7 cellular contexts compared by ENCODE assay signal in the genomic region with DNA sequence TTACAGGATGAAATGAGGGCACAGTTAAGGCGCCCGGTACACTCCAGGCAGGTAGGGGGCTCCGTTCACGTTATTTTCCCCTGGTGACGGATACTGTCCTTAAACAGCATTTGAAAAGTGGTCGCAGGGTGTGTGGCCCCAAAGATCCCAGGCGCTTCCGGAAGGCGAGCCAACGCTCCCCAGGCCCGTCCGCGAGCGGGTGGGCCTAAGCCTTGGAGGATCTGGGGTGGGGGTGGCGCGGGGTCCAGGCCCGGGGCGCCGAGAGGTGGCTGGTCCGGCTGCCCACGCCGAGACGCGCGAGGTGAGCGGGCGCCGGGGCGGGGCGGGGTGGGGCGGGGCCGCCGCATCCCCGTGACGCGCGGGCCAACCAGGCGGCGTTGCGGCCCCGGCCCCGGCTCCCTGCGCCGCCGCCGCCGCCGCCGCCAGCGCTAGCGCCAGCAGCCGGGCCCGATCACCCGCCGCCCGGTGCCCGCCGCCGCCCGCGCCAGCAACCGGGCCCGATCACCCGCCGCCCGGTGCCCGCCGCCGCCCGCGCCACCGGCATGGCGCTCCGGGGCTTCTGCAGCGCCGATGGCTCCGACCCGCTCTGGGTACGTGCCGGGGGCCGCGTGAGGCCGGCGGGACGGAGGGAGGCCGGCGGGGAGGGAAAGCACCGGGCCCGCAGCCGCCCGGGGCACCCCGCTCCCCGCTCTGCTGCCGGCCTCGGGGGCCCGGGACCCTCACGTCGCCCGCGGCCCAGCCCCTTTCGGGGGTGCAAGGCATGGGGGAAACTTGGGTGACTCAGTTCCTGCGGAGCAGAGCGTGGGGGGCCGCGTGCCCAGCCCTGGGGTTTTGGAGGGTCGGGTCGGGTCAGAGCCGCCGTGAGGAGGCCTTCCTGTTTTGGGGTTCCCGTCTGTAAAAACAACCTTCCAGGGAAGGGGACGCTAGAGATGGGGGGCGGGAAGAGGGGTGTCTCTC. TPM values are rescaled to one million over a fixed set of nuclear protein-coding genes. Genes with fewer than 3 reads are reported as not detected.
DNase-seq lines count a peak whose midpoint lies in the region; ATAC-seq and TF ChIP-seq lines count a peak whose summit lies in the region.

A gene (plus strand): TSS at position 407 of the 957 bp plus-strand sequence. CDS start 136 bp downstream, at position 543.

- POLR2A ChIA-PET in OCI-LY7 (lab: Charles Lee), result interaction anchor here (0.7 to 1.2 kb wide), 2 partner anchors 60 to 172 kb away, joined by 3 to 5 read pairs; no protein-coding TSS in a partner anchor

- no peak within 1 kb of the TSS for H2BK12ac ChIP-seq in neuronal stem cell (ENCODE audit: low read length)

- H4K91ac ChIP-seq in neuronal stem cell (ENCODE audit: low read depth, low read length, poor library complexity), result no peak within 1 kb of the TSS

- H3K23ac ChIP-seq in neuronal stem cell (ENCODE audit: low read depth, low read length, poor library complexity), result peak within 1 kb of the TSS; percentile 13

- H3K9ac ChIP-seq in neuronal stem cell (ENCODE audit: low read depth, low read length, poor library complexity), result peak within 1 kb of the TSS; percentile 94

- H3K18ac ChIP-seq in neuronal stem cell (ENCODE audit: low read length), result peak within 1 kb of the TSS; percentile 95

- TF ChIP-seq POLR2A in GM15510 (IDR thresholded peaks at IDR 0.05; ENCODE audit: borderline replicate concordance, extremely low read depth, insufficient read length) (peak; percentile 40), thyroid gland (IDR thresholded peaks at IDR 0.05) (peak; percentile 9 to 44)

- CTCF ChIA-PET in OCI-LY7 (lab: Charles Lee; ENCODE audit: unreplicated experiment), result no interaction called here

- peak; percentile 62 for TF ChIP-seq CTCF in OCI-LY7 (conservative IDR thresholded peaks at IDR 0.05; ENCODE audit: low read length)
- TF ChIP-seq CTCF in fibroblast of villous mesenchyme (IDR thresholded peaks at IDR 0.05; ENCODE audit: insufficient read depth, low read depth, low read length), result no peak
- no peak for TF ChIP-seq CTCF in thyroid gland (IDR thresholded peaks at IDR 0.05)

- peak within 1 kb of the TSS; percentile 18 for H2AK5ac ChIP-seq in neuronal stem cell (ENCODE audit: low read depth, low read length)

- H3K9me2 ChIP-seq in OCI-LY7 (ENCODE audit: insufficient read depth, low read length), result no peaks in the 10 kb centered on the region

- H2BK15ac ChIP-seq in neuronal stem cell (ENCODE audit: low read length), result no peak within 1 kb of the TSS

- H4K8ac ChIP-seq in neuronal stem cell (ENCODE audit: low read depth, low read length), result no peak within 1 kb of the TSS

- peaks cover 6% of the 10 kb centered on the region for H3K79me1 ChIP-seq in neuronal stem cell (ENCODE audit: low read depth, low read length)

- H4K20me1 ChIP-seq in OCI-LY7 (ENCODE audit: insufficient read depth, low read length), result 0 out of 2 replicates have a peak, but pooled peaks cover 5% of the 10 kb centered on the region

- DNase-seq in OCI-LY7 (ENCODE audit: low spot score), result peak; percentile 74
- DNase-seq in activated T-helper 1 cell treated with anti-CD3 and anti-CD28 coated beads, Interleukin-2, amount 50 U/mL, for 16 hours (ENCODE audit: low read depth in 1 of 2, low spot score in 1 of 2), result peak; percentile 15 to 49
- no peak for DNase-seq in fibroblast of villous mesenchyme (ENCODE audit: low read depth)
- DNase-seq in neuronal stem cell (ENCODE audit: low spot score), result peak; percentile 48
- DNase-seq in thyroid gland, result peak; percentile 50 to 54

- H2AFZ ChIP-seq in OCI-LY7 (ENCODE audit: low read length), result peak within 1 kb of the TSS; percentile 95
- H2AFZ ChIP-seq in neuronal stem cell (ENCODE audit: low read length), result peak within 1 kb of the TSS; percentile 97

- no TSS peak for BruUV-seq in OCI-LY7 (replicated peaks; lab: Mats Ljungman, UMichigan)

- H3K4me2 ChIP-seq in OCI-LY7 (ENCODE audit: low read length) (peak within 1 kb of the TSS; percentile 90), neuronal stem cell (ENCODE audit: insufficient read depth, low read length, poor library complexity, severe bottlenecking) (peak within 1 kb of the TSS; percentile 88)

- H3K9me3 ChIP-seq in OCI-LY7 (ENCODE audit: low read length), result no peaks in the 10 kb centered on the region
- no peaks in the 10 kb centered on the region for H3K9me3 ChIP-seq in neuronal stem cell (replicated peaks in 1 of 2; ENCODE audit: control insufficient read depth in 2 of 2, insufficient read depth in 1 of 2, low read depth in 1 of 2, low read length in 2 of 2)
- no peaks in the 10 kb centered on the region for H3K9me3 ChIP-seq in thyroid gland

- H3K14ac ChIP-seq in neuronal stem cell (ENCODE audit: low read length), result no peak within 1 kb of the TSS

- WGBS in neuronal stem cell (ENCODE audit: extremely low coverage in 2 of 2, insufficient read length in 2 of 2, insufficient replicate concordance in 1 of 2), 2 donors, result no CpG with 5 or more reads among the region's 112 CpGs
- 1% methylated on average over 14 to 16 of the region's 112 CpGs for WGBS in thyroid gland, 2 donors

- H3K4me1 ChIP-seq in OCI-LY7 (ENCODE audit: insufficient read depth, low read length, poor library complexity, severe bottlenecking), result peaks cover 40% of the 10 kb centered on the region
- peaks cover 4 to 7% of the 10 kb centered on the region in 2 donors for H3K4me1 ChIP-seq in neuronal stem cell (ENCODE audit: control insufficient read depth in 2 of 2, insufficient read depth in 1 of 2, low read depth in 1 of 2, low read length in 2 of 2)
- H3K4me1 ChIP-seq in thyroid gland, result peaks cover 14 to 22% of the 10 kb centered on the region in 2 donors

- H3K36me3 ChIP-seq in OCI-LY7 (ENCODE audit: insufficient read depth, low read length) (peaks cover 10% of the 10 kb centered on the region; the same call in 1 of the 2 replicates), neuronal stem cell (replicated peaks in 1 of 2; ENCODE audit: control insufficient read depth in 2 of 2, insufficient read depth in 2 of 2, low read length in 2 of 2) (no peaks in the 10 kb centered on the region), thyroid gland (no peaks in the 10 kb centered on the region)

- H3K4ac ChIP-seq in neuronal stem cell (ENCODE audit: low read length), result no peak within 1 kb of the TSS

- H3K27me3 ChIP-seq in neuronal stem cell (ENCODE audit: control insufficient read depth in 3 of 3, insufficient read depth in 3 of 3, low read depth in 1 of 3, low read length in 3 of 3), result peaks cover 0 to 39% (median 0%) of the 10 kb centered on the region in 3 experiments
- no peaks in the 10 kb centered on the region for H3K27me3 ChIP-seq in thyroid gland

- peak; percentile 76 for ATAC-seq in HG02678 (IDR thresholded peaks at IDR 0.05; ENCODE audit: unreplicated experiment)

- H3K4me3 ChIP-seq in OCI-LY7 (ENCODE audit: low read depth, low read length, poor library complexity, severe bottlenecking), result peak within 1 kb of the TSS; percentile 81
- H3K4me3 ChIP-seq in fibroblast of villous mesenchyme (ENCODE audit: low read depth, low read length), result peak within 1 kb of the TSS; percentile 86
- H3K4me3 ChIP-seq in neuronal stem cell (ENCODE audit: low read length in 2 of 2), result peak within 1 kb of the TSS; percentile 56 to 89
- H3K4me3 ChIP-seq in thyroid gland (replicated peaks in 1 of 3), result peak within 1 kb of the TSS; percentile 78 to 99 (median 86)

- peaks cover 53% of the 10 kb centered on the region for H3K79me2 ChIP-seq in OCI-LY7 (ENCODE audit: insufficient read depth, low read depth, low read length)

- H3K27ac ChIP-seq in OCI-LY7 (ENCODE audit: low read depth, low read length, poor library complexity, severe bottlenecking), result peak within 1 kb of the TSS; percentile 78
- peak within 1 kb of the TSS; percentile 28 for H3K27ac ChIP-seq in neuronal stem cell (replicated peaks; ENCODE audit: low read length)
- H3K27ac ChIP-seq in thyroid gland, result peak within 1 kb of the TSS; percentile 83 to 96 (median 87)

- intact Hi-C loops in OCI-LY7 (cut with micrococcal nuclease; ENCODE audit: unreplicated experiment) (loop anchor here (1.0 to 10.0 kb wide), 4 partner anchors 43 to 175 kb away; a partner anchor contains a TSS), thyroid gland (cut with DNase I) (loop anchor here (10.0 kb wide), 1 partner anchor 55 kb away; no protein-coding TSS in a partner anchor)

- H2BK120ac ChIP-seq in neuronal stem cell (ENCODE audit: low read depth, low read length), result no peak within 1 kb of the TSS

- H2BK5ac ChIP-seq in neuronal stem cell (ENCODE audit: low read length), result no peak within 1 kb of the TSS

RNA-seq across cellular contexts. Expression of the gene that starts here (rescaled TPM):
- total RNA-seq in OCI-LY7 (2014; rRNA removed; shearing (Covaris generic)), result 39.9 and 43.3 TPM in 2 replicates
- total RNA-seq in OCI-LY7 (2022) (71.8 and 72.8 TPM in 2 replicates), fibroblast of villous mesenchyme (26.1 and 34.1 TPM in 2 replicates), thyroid gland (10 to 100 TPM; 42.7 to 76.7 (median 70.1) TPM)
- polyA plus RNA-seq in neuronal stem cell (2013, experiment 1 of 2), result 19.1 TPM
- 19.6 TPM for polyA plus RNA-seq in neuronal stem cell (2013, experiment 2 of 2)

Comparison
In these comparisons a context has a peak if more than half of its experiments do, and no peak if none do; other contexts are left out.
1. H3K27ac ChIP-seq: peak in every context shown above with its lines; median percentile 87 in thyroid gland; 78 in OCI-LY7; 28 in neuronal stem cell.